In genomic region chr2:99337164-99337930, GRCh38 we compare ENCODE assay signal across 8 cellular contexts. TPM values are rescaled to one million over a fixed set of nuclear protein-coding genes. Genes with fewer than 3 reads are reported as not detected.
DNase-seq lines count a peak whose midpoint lies in the region; ATAC-seq, FAIRE-seq and TF ChIP-seq lines count a peak whose summit lies in the region.

Gene EIF5B, plus strand, starts transcription at chr2:99337389. Its CDS starts 166 bp downstream, at chr2:99337555.

- TF ChIP-seq POLR2A in GM12892 (IDR thresholded peaks at IDR 0.05; ENCODE audit: low read depth, low read length) (peak; percentile 90), transverse colon (IDR thresholded peaks at IDR 0.05) (peak; percentile 74)

- H3K9me3 ChIP-seq in trophoblast cell (ENCODE audit: insufficient read depth, low read depth, low read length) = no peaks in the 10 kb centered on the region
- H3K9me3 ChIP-seq in transverse colon = no peaks in the 10 kb centered on the region

- in situ Hi-C loops in transverse colon (cut with MboI; ENCODE audit: low pct_ligation_motif_present in 1 of 4, low pct_unique_long_range_greater_than_20kb in 1 of 4, low sequenced_read_pairs in 3 of 4) = loop anchor here in 3 of 4 donors (10.0 to 25.0 kb wide), 4 partner anchors 150 to 925 kb away; partner anchors contain the start of genes MITD1 (in 3 of the 3), MRPL30 (in 3 of the 3) and REV1 (in 2 of the 3)

- peak within 1 kb of the TSS; percentile 66 for H4K12ac ChIP-seq in trophoblast cell (ENCODE audit: low read depth, low read length)

- peaks cover 0 to 3% of the 10 kb centered on the region in 2 experiments for H3K36me3 ChIP-seq in trophoblast cell (ENCODE audit: control insufficient read depth in 1 of 2, insufficient read depth in 2 of 2, low read length in 2 of 2)
- no peaks in the 10 kb centered on the region for H3K36me3 ChIP-seq in transverse colon

- peak; percentile 81 for DNase-seq in GM12892 (ENCODE audit: insufficient read length)
- DNase-seq in NCI-H1417 treated with DMSO at 0.1 percent for 48 hours (lab: John Stamatoyannopoulos, UW) = peak; percentile 67
- DNase-seq in SW 1271 (lab: John Stamatoyannopoulos, UW) = peak; percentile 94 to 95
- peak; percentile 98 for DNase-seq in cardiac septum (ENCODE audit: low spot score)
- peak; percentile 97 to 99 for DNase-seq in trophoblast cell
- DNase-seq in transverse colon = peak; percentile 97

- H3K18ac ChIP-seq in trophoblast cell (ENCODE audit: low read length) = peak within 1 kb of the TSS; percentile 49

- intact Hi-C loops in cardiac septum (cut with DNase I) = loop anchor here (1.0 to 5.0 kb wide), 5 partner anchors 65 to 183 kb away; partner anchors contain the start of genes LIPT1, MITD1, MRPL30 and REV1
- intact Hi-C loops in transverse colon (cut with DNase I; ENCODE audit: low total_unique reads) = loop anchor here (2.0 kb wide), 1 partner anchor 153 kb away; the partner anchor contains the start of gene REV1

- peak within 1 kb of the TSS; percentile 98 for H3K4ac ChIP-seq in trophoblast cell (ENCODE audit: low read depth, low read length)

- H2AFZ ChIP-seq in trophoblast cell (ENCODE audit: insufficient read depth, low read length, poor library complexity) = peak within 1 kb of the TSS; percentile 73

- no peak within 1 kb of the TSS for H2BK12ac ChIP-seq in trophoblast cell (ENCODE audit: low read length)

- no peaks in the 10 kb centered on the region for H3K4me1 ChIP-seq in trophoblast cell (ENCODE audit: control insufficient read depth in 1 of 2, insufficient read depth in 2 of 2, low read length in 2 of 2)
- peaks cover 16 to 47% (median 30%) of the 10 kb centered on the region in 4 donors for H3K4me1 ChIP-seq in transverse colon

- peak within 1 kb of the TSS; percentile 91 for H3K9ac ChIP-seq in trophoblast cell (ENCODE audit: low read length)

- H3K4me2 ChIP-seq in trophoblast cell (ENCODE audit: low read length) = peak within 1 kb of the TSS; percentile 98

- peak within 1 kb of the TSS; percentile 81 for H4K91ac ChIP-seq in trophoblast cell (ENCODE audit: low read depth, low read length)

- H3K79me1 ChIP-seq in trophoblast cell (ENCODE audit: low read length) = peaks cover 13% of the 10 kb centered on the region

- H3K27ac ChIP-seq in adipose tissue (ENCODE audit: low read depth, low read length) = peak within 1 kb of the TSS; percentile 74
- peak within 1 kb of the TSS; percentile 57 for H3K27ac ChIP-seq in trophoblast cell (ENCODE audit: low read depth, low read length)
- H3K27ac ChIP-seq in transverse colon = peak within 1 kb of the TSS; percentile 93 to 97 (median 94)

- peak in 4 of 5 experiments; percentile 42 to 58 (median 54) for TF ChIP-seq CTCF in transverse colon (IDR thresholded peaks at IDR 0.05)

- H4K8ac ChIP-seq in trophoblast cell (ENCODE audit: low read depth, low read length) = peak within 1 kb of the TSS; percentile 59

- H3K79me2 ChIP-seq in trophoblast cell (ENCODE audit: control insufficient read depth, insufficient read depth, low read length, poor library complexity) = peaks cover 21% of the 10 kb centered on the region

- H3K23ac ChIP-seq in trophoblast cell (ENCODE audit: low read length) = no peak within 1 kb of the TSS

- no peak for TF ChIP-seq EP300 in transverse colon (IDR thresholded peaks at IDR 0.05; ENCODE audit: low read depth)

- WGBS in adipose tissue, 3 donors = 0 to 1% (median 0%) methylated on average over 65 to 80 of the region's 80 CpGs
- no CpG with 5 or more reads among the region's 80 CpGs for WGBS in trophoblast cell (ENCODE audit: extremely low coverage, insufficient coverage, insufficient read length)
- 0 to 1% methylated on average over 9 to 64 of the region's 80 CpGs for WGBS in transverse colon (ENCODE audit: low coverage in 1 of 2), 2 donors

- no peaks in the 10 kb centered on the region for H3K27me3 ChIP-seq in trophoblast cell (ENCODE audit: insufficient read depth, low read length)
- H3K27me3 ChIP-seq in transverse colon = no peaks in the 10 kb centered on the region

- peak; percentile 93 for FAIRE-seq in GM12892 (lab: Jason Lieb, UNC)

- ATAC-seq in HG02840 (IDR thresholded peaks at IDR 0.05; ENCODE audit: low FRiP score, unreplicated experiment) = peak; percentile 55

- H2BK5ac ChIP-seq in trophoblast cell (ENCODE audit: low read depth, low read length, poor library complexity) = peak within 1 kb of the TSS; percentile 8

- H3K4me3 ChIP-seq in trophoblast cell (ENCODE audit: low read depth, low read length) (peak within 1 kb of the TSS; percentile 89), transverse colon (peak within 1 kb of the TSS; percentile 91 to 98 (median 93))

- H2AK5ac ChIP-seq in trophoblast cell (ENCODE audit: low read length) = peak within 1 kb of the TSS; percentile 53

- H2BK120ac ChIP-seq in trophoblast cell (ENCODE audit: insufficient read depth, low read length, poor library complexity) = peak within 1 kb of the TSS; percentile 34

- H3K14ac ChIP-seq in trophoblast cell (ENCODE audit: low read length) = peak within 1 kb of the TSS; percentile 79

RNA-seq across cellular contexts. Expression of gene EIF5B, which starts in this region (rescaled TPM):
- polyA plus RNA-seq in GM12892 (2012; ENCODE audit: missing spikeins) = 48.9 TPM
- 10 to 100 TPM; 16.5 to 31.9 (median 25.3) TPM for polyA plus RNA-seq in adipose tissue
- 105 TPM for total RNA-seq in cardiac septum
- 88.3 and 93.5 TPM in 2 replicates for polyA plus RNA-seq in trophoblast cell (2013)
- total RNA-seq in transverse colon = 10 to 100 TPM; 13.1 to 32.6 (median 20.6) TPM

Comparison
In these comparisons a context has a peak if more than half of its experiments do, and no peak if none do; other contexts are left out.
1. Peak in every context shown above with its lines: DNase-seq, ATAC-seq, H3K4me3 ChIP-seq and H3K27ac ChIP-seq.